In genomic region chr18:79553154-79553553, GRCh38 we compare ENCODE assay signal across 17 cellular contexts.
DNase-seq lines count a peak whose midpoint lies in the region; ATAC-seq, FAIRE-seq and TF ChIP-seq lines count a peak whose summit lies in the region.
"Had no signal": no experiment of that assay in that cellular context is flagged by ENCODE, and none has a peak within 500 bp of the region (broad histone marks: within the 10 kb centered on the region; RNA-seq: fewer than 3 reads in every experiment).

No MANE protein-coding gene starts in this region.

- no peak overlapping the region for H3K4me3 Mint-ChIP-seq in type B pancreatic cell
- H3K4me3 Mint-ChIP-seq: CD4-positive, alpha-beta T cell; HFFc6; IgD-negative memory B cell had no signal

- 86% methylated on average over 7 of the region's 24 CpGs for WGBS in suprapubic skin
- 71 to 78% methylated on average over 21 to 24 of the region's 24 CpGs for WGBS in pancreas, 2 donors

- no peak overlapping the region for H3K4me3 ChIP-seq in HCT116 (replicated peaks in 1 of 2; ENCODE audit: low read depth in 1 of 2, low read length in 2 of 2)
- no peak overlapping the region for H3K4me3 ChIP-seq in kidney (ENCODE audit: low read length in 2 of 2)
- H3K4me3 ChIP-seq in suprapubic skin: no peak overlapping the region
- no peak overlapping the region for H3K4me3 ChIP-seq in pancreas

- H3K9me3 ChIP-seq in HCT116 (ENCODE audit: control insufficient read depth in 1 of 2, insufficient read depth in 1 of 2, low read depth in 1 of 2, low read length in 2 of 2) (no peaks in the 10 kb centered on the region), kidney (ENCODE audit: control insufficient read depth in 1 of 2, low read length in 2 of 2) (no peaks in the 10 kb centered on the region), suprapubic skin (no peaks in the 10 kb centered on the region), pancreas (no peaks in the 10 kb centered on the region)

- CTCF ChIA-PET in HCT116 (lab: Charles Lee): no interaction called here

- H3K36me3 Mint-ChIP-seq in type B pancreatic cell: no peaks in the 10 kb centered on the region
- H3K36me3 Mint-ChIP-seq: IgD-negative memory B cell had no signal

- no peak for TF ChIP-seq POLR2A in HCT116 (IDR thresholded peaks at IDR 0.05; ENCODE audit: borderline replicate concordance, extremely low read depth, insufficient read depth, insufficient read length)
- TF ChIP-seq POLR2A in suprapubic skin (IDR thresholded peaks at IDR 0.05): no peak

- H3K9me2 ChIP-seq in HCT116 (ENCODE audit: insufficient read depth): no peaks in the 10 kb centered on the region

- POLR2A ChIA-PET in HCT116 (lab: Charles Lee): no interaction called here

- no TSS peak for BruUV-seq in HCT116 (replicated peaks; lab: Mats Ljungman, UMichigan)

- no peaks in the 10 kb centered on the region for H3K4me1 Mint-ChIP-seq in type B pancreatic cell (ENCODE audit: unreplicated experiment)
- H3K4me1 Mint-ChIP-seq: IgD-negative memory B cell had no signal

- TF ChIP-seq CTCF in HCT116 (IDR thresholded peaks at IDR 0.05 in 2 of 3, conservative IDR thresholded peaks at IDR 0.05 in 1 of 3; ENCODE audit: borderline replicate concordance in 1 of 3, insufficient read depth in 1 of 3, low read depth in 2 of 3, low read length in 2 of 3) (no peak), kidney (IDR thresholded peaks at IDR 0.05; ENCODE audit: borderline replicate concordance, extremely low read depth, insufficient read depth) (no peak), suprapubic skin (IDR thresholded peaks at IDR 0.05) (no peak), type B pancreatic cell (conservative IDR thresholded peaks at IDR 0.05) (no peak), pancreas (IDR thresholded peaks at IDR 0.05) (no peak)

- FAIRE-seq in kidney (lab: Jason Lieb, UNC) (no peak), pancreas (lab: Jason Lieb, UNC) (no peak)
- FAIRE-seq: HTR-8/SVneo had no signal

- H3K36me3 ChIP-seq in HCT116 (ENCODE audit: control insufficient read depth in 1 of 2, insufficient read depth in 2 of 2, low read length in 2 of 2) (no peaks in the 10 kb centered on the region), kidney (ENCODE audit: control insufficient read depth in 1 of 2, insufficient read depth in 2 of 2, low read length in 2 of 2) (no peaks in the 10 kb centered on the region), suprapubic skin (no peaks in the 10 kb centered on the region), pancreas (no peaks in the 10 kb centered on the region)

- peak overlapping the region; percentile 47 for H3K4me2 ChIP-seq in HCT116 (ENCODE audit: low read length)

- H3K4me1 ChIP-seq in HCT116 (ENCODE audit: control insufficient read depth in 1 of 2, insufficient read depth in 2 of 2, low read length in 2 of 2): peaks cover 2 to 9% of the 10 kb centered on the region in 2 experiments; a peak in 3 of 4 replicates
- H3K4me1 ChIP-seq in kidney (ENCODE audit: control insufficient read depth in 1 of 2, insufficient read depth in 1 of 2, low read depth in 1 of 2, low read length in 2 of 2): no peaks in the 10 kb centered on the region
- H3K4me1 ChIP-seq in suprapubic skin: peaks cover 7% of the 10 kb centered on the region
- no peaks in the 10 kb centered on the region for H3K4me1 ChIP-seq in pancreas

- H3K27me3 ChIP-seq in HCT116 (ENCODE audit: insufficient read depth, low read length) (no peaks in the 10 kb centered on the region), suprapubic skin (peaks cover 16% of the 10 kb centered on the region), pancreas (no peaks in the 10 kb centered on the region)

- H3K9me3 Mint-ChIP-seq in type B pancreatic cell: no peaks in the 10 kb centered on the region
- H3K9me3 Mint-ChIP-seq: CD4-positive, alpha-beta T cell; IgD-negative memory B cell had no signal

- H4K20me1 ChIP-seq in HCT116 (ENCODE audit: insufficient read depth): no peaks in the 10 kb centered on the region

- ATAC-seq in HCT116 (peak; percentile 60), pancreas (no peak)
- ATAC-seq: SK-N-SH treated with all-trans-retinoic acid at 6 μM for 48 hours had no signal

- no peak for TF ChIP-seq RAD21 in HCT116 (IDR thresholded peaks at IDR 0.05; ENCODE audit: low read depth)

- peak overlapping the region; percentile 61 for H2AFZ ChIP-seq in HCT116 (ENCODE audit: low read depth, low read length, poor library complexity, severe bottlenecking)

- H3K79me2 ChIP-seq in HCT116 (ENCODE audit: insufficient read depth, low read length): no peaks in the 10 kb centered on the region

- intact Hi-C loops in HCT116 (cut with micrococcal nuclease): no loop called here
- intact Hi-C loops in kidney (cut with DNase I): no loop called here
- intact Hi-C loops in pancreas (cut with DNase I): no loop called here

- no peak for DNase-seq in HCT116 (ENCODE audit: low read depth, low spot score)
- peak; percentile 11 for DNase-seq in LoVo (ENCODE audit: low spot score)
- peak; percentile 58 for DNase-seq in kidney
- peak in 1 of 2 donors; percentile 76 for DNase-seq in suprapubic skin (ENCODE audit: low spot score in 2 of 2)
- DNase-seq in type B pancreatic cell (ENCODE audit: extremely low spot score, unreplicated experiment): no peak
- DNase-seq in hippocampal formation (lab: John Stamatoyannopoulos, UW): no peak
- no peak for DNase-seq in pancreas
- DNase-seq: CD4-positive, alpha-beta T cell; HFFc6; NCI-H1436 treated with DMSO at 0.1 percent for 48 hours; NCI-H2081; NCI-H226; NCI-H524 treated with DMSO at 0.1 percent for 48 hours; SHP77 had no signal

- H3K9ac ChIP-seq in HCT116 (ENCODE audit: low read length) (no peak overlapping the region), kidney (ENCODE audit: low read length in 2 of 2) (no peak overlapping the region)

- H3K27ac Mint-ChIP-seq in type B pancreatic cell: no peak overlapping the region
- H3K27ac Mint-ChIP-seq: CD4-positive, alpha-beta T cell; HFFc6; IgD-negative memory B cell had no signal

- H3K27ac ChIP-seq in HCT116 (ENCODE audit: low read depth, low read length) (no peak overlapping the region), kidney (ENCODE audit: low read depth in 2 of 2, low read length in 2 of 2) (no peak overlapping the region), suprapubic skin (peak overlapping the region; percentile 75), pancreas (no peak overlapping the region)

- RAD21 ChIA-PET in HCT116 (lab: Charles Lee; ENCODE audit: low non-redundant PET in 1 of 2, low total read pairs in 2 of 2, uncharacterized antibody in 2 of 2, unreplicated experiment in 2 of 2): no interaction called here

- no peak for TF ChIP-seq EP300 in suprapubic skin (IDR thresholded peaks at IDR 0.05)

- H3K27me3 Mint-ChIP-seq in type B pancreatic cell: no peaks in the 10 kb centered on the region
- H3K27me3 Mint-ChIP-seq: CD4-positive, alpha-beta T cell; IgD-negative memory B cell had no signal

TF ChIP-seq in HCT116, 20 proteins besides CTCF, POLR2A, EP300 and RAD21 (continues in another document):
- TF ChIP-seq FOSL1 (IDR thresholded peaks at IDR 0.05; ENCODE audit: low read depth): no peak
- no peak for TF ChIP-seq MAX (IDR thresholded peaks at IDR 0.05)
- TF ChIP-seq EZH2phosphoT487 (IDR thresholded peaks at IDR 0.05; ENCODE audit: borderline replicate concordance): no peak
- TF ChIP-seq ZNF274 (IDR thresholded peaks at IDR 0.05; ENCODE audit: low read depth, low read length): no peak
- no peak for TF ChIP-seq JUND (IDR thresholded peaks at IDR 0.05)
- no peak for TF ChIP-seq ELF1 (IDR thresholded peaks at IDR 0.05; ENCODE audit: borderline replicate concordance, low read depth)
- TF ChIP-seq YY1 (IDR thresholded peaks at IDR 0.05; ENCODE audit: extremely low read depth, insufficient replicate concordance, low read depth, low read length): no peak
- no peak for TF ChIP-seq EGR1 (IDR thresholded peaks at IDR 0.05; ENCODE audit: low read depth)
- TF ChIP-seq SIN3A (IDR thresholded peaks at IDR 0.05; ENCODE audit: low read depth): no peak
- TF ChIP-seq CEBPB (IDR thresholded peaks at IDR 0.05; ENCODE audit: low read depth): no peak
- TF ChIP-seq, protein P1, sequence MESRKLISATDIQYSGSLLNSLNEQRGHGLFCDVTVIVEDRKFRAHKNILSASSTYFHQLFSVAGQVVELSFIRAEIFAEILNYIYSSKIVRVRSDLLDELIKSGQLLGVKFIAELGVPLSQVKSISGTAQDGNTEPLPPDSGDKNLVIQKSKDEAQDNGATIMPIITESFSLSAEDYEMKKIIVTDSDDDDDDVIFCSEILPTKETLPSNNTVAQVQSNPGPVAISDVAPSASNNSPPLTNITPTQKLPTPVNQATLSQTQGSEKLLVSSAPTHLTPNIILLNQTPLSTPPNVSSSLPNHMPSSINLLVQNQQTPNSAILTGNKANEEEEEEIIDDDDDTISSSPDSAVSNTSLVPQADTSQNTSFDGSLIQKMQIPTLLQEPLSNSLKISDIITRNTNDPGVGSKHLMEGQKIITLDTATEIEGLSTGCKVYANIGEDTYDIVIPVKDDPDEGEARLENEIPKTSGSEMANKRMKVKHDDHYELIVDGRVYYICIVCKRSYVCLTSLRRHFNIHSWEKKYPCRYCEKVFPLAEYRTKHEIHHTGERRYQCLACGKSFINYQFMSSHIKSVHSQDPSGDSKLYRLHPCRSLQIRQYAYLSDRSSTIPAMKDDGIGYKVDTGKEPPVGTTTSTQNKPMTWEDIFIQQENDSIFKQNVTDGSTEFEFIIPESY (IDR thresholded peaks at IDR 0.05; ENCODE audit: extremely low read depth, insufficient replicate concordance, low read length): no peak
- TF ChIP-seq CBX3 (IDR thresholded peaks at IDR 0.05; ENCODE audit: low read depth): no peak
- TF ChIP-seq ATF3 (IDR thresholded peaks at IDR 0.05): no peak
- no peak for TF ChIP-seq POLR2AphosphoS5 (IDR thresholded peaks at IDR 0.05; ENCODE audit: low read depth, low read length)

Comparison
In these comparisons a context has a peak if more than half of its experiments do, and no peak if none do; other contexts are left out.
1. DNase-seq: peak in LoVo (single experiment) and kidney (single experiment); none in HCT116 (single experiment), type B pancreatic cell (single experiment), hippocampal formation (0 of 2) and pancreas (0 of 6).